ENCODE assay signal across 8 cellular contexts in genomic region chr2:189441709-189442074, GRCh38. TPM values are rescaled to one million over a fixed set of nuclear protein-coding genes. Genes with fewer than 3 reads are reported as not detected.
A peak's percentile ranks its signal among the peaks of the same experiment; 100 is the strongest.
DNase-seq lines count a peak whose midpoint lies in the region; ATAC-seq and TF ChIP-seq lines count a peak whose summit lies in the region.

No MANE protein-coding gene starts in this region.

- H3K36me3 Mint-ChIP-seq in natural killer cell: no peaks in the 10 kb centered on the region

- peaks cover 5 to 7% of the 10 kb centered on the region in 2 donors for H3K4me1 Mint-ChIP-seq in natural killer cell

- DNase-seq in MG63 (no peak), natural killer cell (no peak), SKM-1 (lab: John Stamatoyannopoulos, UW; ENCODE audit: unreplicated experiment) (no peak), HuH-7 (ENCODE audit: low spot score) (no peak)
- no peak for DNase-seq in activated CD4-positive, CD25-positive, alpha-beta regulatory T cell treated with anti-CD3 and anti-CD28 coated beads, Interleukin-2, amount 50 U/mL, for 72 hours

- H3K36me3 ChIP-seq in MG63 (peaks cover 34% of the 10 kb centered on the region), endocrine pancreas (ENCODE audit: control insufficient read depth, insufficient read depth, low read length) (no peaks in the 10 kb centered on the region)

- TF ChIP-seq CTCF in GM12875 (IDR thresholded peaks at IDR 0.05; ENCODE audit: borderline replicate concordance, insufficient read depth, low read depth, low read length): no peak
- no peak for TF ChIP-seq CTCF in natural killer cell (IDR thresholded peaks at IDR 0.05)

- H3K4me3 ChIP-seq in GM12875 (ENCODE audit: low read depth, low read length) (peak overlapping the region; percentile 80), MG63 (peak overlapping the region; percentile 71), endocrine pancreas (ENCODE audit: control insufficient read depth, insufficient read depth, low read length) (peak overlapping the region; percentile 90)

- peak overlapping the region; percentile 96 to 98 for H3K27ac Mint-ChIP-seq in natural killer cell

- H3K4me1 ChIP-seq in endocrine pancreas (ENCODE audit: control insufficient read depth, insufficient read depth, low read length): peaks cover 14% of the 10 kb centered on the region

- no peaks in the 10 kb centered on the region for H3K27me3 Mint-ChIP-seq in natural killer cell (ENCODE audit: low read depth in 2 of 2)

- ATAC-seq in natural killer cell: peak in 1 of 3 donors; percentile 42
- no peak for ATAC-seq in GM19397 (IDR thresholded peaks at IDR 0.05; ENCODE audit: unreplicated experiment)

- H3K9me3 ChIP-seq in MG63: no peaks in the 10 kb centered on the region
- H3K9me3 ChIP-seq in endocrine pancreas (ENCODE audit: control insufficient read depth, low read length): no peaks in the 10 kb centered on the region

- H3K4me3 Mint-ChIP-seq in natural killer cell: peak overlapping the region; percentile 96

- H3K27me3 ChIP-seq in MG63: no peaks in the 10 kb centered on the region
- H3K27me3 ChIP-seq in endocrine pancreas (ENCODE audit: control insufficient read depth, insufficient read depth, low read length): no peaks in the 10 kb centered on the region

- H3K9me3 Mint-ChIP-seq in natural killer cell: no peaks in the 10 kb centered on the region

- intact Hi-C loops in natural killer cell (cut with micrococcal nuclease): loop anchor here (2.0 kb wide), 3 partner anchors 219 to 343 kb away; partner anchors contain the start of genes ASNSD1, ORMDL1, OSGEPL1 and PMS1

- H3K9ac ChIP-seq in endocrine pancreas (ENCODE audit: control insufficient read depth, insufficient read depth, low read length): peak overlapping the region; percentile 96

RNA-seq across cellular contexts. Expression of gene WDR75, which starts 0.4 kb away (rescaled TPM):
- total RNA-seq in MG63 (2014; rRNA removed; shearing (Covaris generic); ENCODE audit: low replicate concordance): 52.8 and 68.4 TPM in 2 replicates
- 10 to 100 TPM; 31.4 to 38.5 (median 32.3) TPM for total RNA-seq in natural killer cell
